ENCODE assay signal across 20 cellular contexts in genomic region chr13:20993211-20993610, GRCh38.
"Had no signal": no experiment of that assay in that cellular context is flagged by ENCODE, and none has a peak within 500 bp of the region (broad histone marks: within the 10 kb centered on the region; RNA-seq: fewer than 3 reads in every experiment).

No MANE protein-coding gene starts in this region.

- H3K27me3 Mint-ChIP-seq: activated CD8-positive, alpha-beta T cell treated with anti-CD3 and anti-CD28 coated beads for 36 hours; activated naive CD8-positive, alpha-beta T cell treated with anti-CD3 and anti-CD28 coated beads for 36 hours; brain; dendritic cell treated with granulocyte-macrophage colony-stimulating factor and Interleukin-4, amounts not matched to agents 40 ng/mL and 50 ng/mL, for 4 days had no signal

- H3K4me3 ChIP-seq: prostate gland, right lobe of liver, thyroid gland, vagina had no signal

- DNase-seq: activated CD4-positive, alpha-beta T cell treated with anti-CD3 and anti-CD28 coated beads for 4 hours; activated CD8-positive, alpha-beta T cell treated with anti-CD3 and anti-CD28 coated beads for 36 hours; activated gamma-delta T cell; activated naive CD8-positive, alpha-beta T cell treated with anti-CD3 and anti-CD28 coated beads for 36 hours; activated T-cell treated with anti-CD3 and anti-CD28 coated beads, Interleukin-2, amount 50 U/mL, for 48 hours; amygdala; effector memory CD4-positive, alpha-beta T cell; glutamatergic neuron; mesendoderm; occipital lobe; right lobe of liver; stimulated activated CD4-positive, alpha-beta T cell treated with anti-CD3 and anti-CD28 coated beads, Interleukin-12 subunit alpha, Interleukin-12 subunit beta, amount 100 ng/mL, for 4 hours; stimulated activated CD4-positive, alpha-beta T cell treated with anti-CD3 and anti-CD28 coated beads, Interleukin-2, amount 100 ng/mL, for 24 hours; thyroid gland had no signal

- H3K4me1 ChIP-seq: prostate gland, right lobe of liver had no signal

- H3K27ac Mint-ChIP-seq: activated CD8-positive, alpha-beta T cell treated with anti-CD3 and anti-CD28 coated beads for 36 hours; activated naive CD8-positive, alpha-beta T cell treated with anti-CD3 and anti-CD28 coated beads for 36 hours; dendritic cell treated with granulocyte-macrophage colony-stimulating factor and Interleukin-4, amounts not matched to agents 40 ng/mL and 50 ng/mL, for 4 days; T-helper 1 cell treated with Interleukin-12 subunit alpha and Interleukin-12 subunit beta and Interleukin-4 antibody, amounts not matched to agents 30 μg/mL and 1 μg/mL, for 36 hours had no signal

- H3K27ac ChIP-seq: prostate gland, right lobe of liver, thyroid gland, vagina had no signal

- H3K4me3 Mint-ChIP-seq: activated CD8-positive, alpha-beta T cell treated with anti-CD3 and anti-CD28 coated beads for 36 hours; activated naive CD8-positive, alpha-beta T cell treated with anti-CD3 and anti-CD28 coated beads for 36 hours; brain; dendritic cell treated with granulocyte-macrophage colony-stimulating factor and Interleukin-4, amounts not matched to agents 40 ng/mL and 50 ng/mL, for 4 days; nephron; T-helper 1 cell treated with Interleukin-12 subunit alpha and Interleukin-12 subunit beta and Interleukin-4 antibody, amounts not matched to agents 30 μg/mL and 1 μg/mL, for 36 hours had no signal

- H3K9me3 Mint-ChIP-seq: activated CD8-positive, alpha-beta T cell treated with anti-CD3 and anti-CD28 coated beads for 36 hours; activated naive CD8-positive, alpha-beta T cell treated with anti-CD3 and anti-CD28 coated beads for 36 hours; brain; dendritic cell treated with granulocyte-macrophage colony-stimulating factor and Interleukin-4, amounts not matched to agents 40 ng/mL and 50 ng/mL, for 4 days; nephron; T-helper 1 cell treated with Interleukin-12 subunit alpha and Interleukin-12 subunit beta and Interleukin-4 antibody, amounts not matched to agents 30 μg/mL and 1 μg/mL, for 36 hours had no signal

- ATAC-seq: activated CD8-positive, alpha-beta T cell treated with anti-CD3 and anti-CD28 coated beads for 36 hours had no signal

- H3K27me3 ChIP-seq: right lobe of liver, thyroid gland, vagina had no signal

- H3K9me3 ChIP-seq: prostate gland, right lobe of liver, thyroid gland, vagina had no signal

- H3K4me1 Mint-ChIP-seq: activated naive CD8-positive, alpha-beta T cell treated with anti-CD3 and anti-CD28 coated beads for 36 hours had no signal

- H3K36me3 Mint-ChIP-seq: activated naive CD8-positive, alpha-beta T cell treated with anti-CD3 and anti-CD28 coated beads for 36 hours had no signal
